Comparison of ENCODE assay signal across 2 cellular contexts in genomic region chr12:110180591-110181005, GRCh38.
TF ChIP-seq lines count a peak whose summit lies in the region.

No MANE protein-coding gene starts in this region.

TF ChIP-seq in IMR-90, 13 proteins besides CTCF, POLR2A, EP300 and RAD21 (continued from another document):
- no peak for TF ChIP-seq RCOR1 (IDR thresholded peaks at IDR 0.05; ENCODE audit: insufficient replicate concordance, low read length)
- TF ChIP-seq CEBPB (IDR thresholded peaks at IDR 0.05; ENCODE audit: low read depth, low read length), result no peak
- no peak for TF ChIP-seq CHD1 (IDR thresholded peaks at IDR 0.05; ENCODE audit: low read depth, low read length)
- TF ChIP-seq, protein P1, sequence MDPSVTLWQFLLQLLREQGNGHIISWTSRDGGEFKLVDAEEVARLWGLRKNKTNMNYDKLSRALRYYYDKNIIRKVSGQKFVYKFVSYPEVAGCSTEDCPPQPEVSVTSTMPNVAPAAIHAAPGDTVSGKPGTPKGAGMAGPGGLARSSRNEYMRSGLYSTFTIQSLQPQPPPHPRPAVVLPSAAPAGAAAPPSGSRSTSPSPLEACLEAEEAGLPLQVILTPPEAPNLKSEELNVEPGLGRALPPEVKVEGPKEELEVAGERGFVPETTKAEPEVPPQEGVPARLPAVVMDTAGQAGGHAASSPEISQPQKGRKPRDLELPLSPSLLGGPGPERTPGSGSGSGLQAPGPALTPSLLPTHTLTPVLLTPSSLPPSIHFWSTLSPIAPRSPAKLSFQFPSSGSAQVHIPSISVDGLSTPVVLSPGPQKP (IDR thresholded peaks at IDR 0.05; ENCODE audit: borderline replicate concordance, low read depth, low read length), result no peak
- TF ChIP-seq RFX5 (IDR thresholded peaks at IDR 0.05; ENCODE audit: low read depth, low read length), result no peak
- TF ChIP-seq MXI1 (IDR thresholded peaks at IDR 0.05; ENCODE audit: borderline replicate concordance, low read depth, low read length), result no peak
- no peak for TF ChIP-seq NFE2L2 (IDR thresholded peaks at IDR 0.05; ENCODE audit: low read depth, low read length)
- TF ChIP-seq BHLHE40 (IDR thresholded peaks at IDR 0.05; ENCODE audit: low read depth, low read length), result no peak
- no peak for TF ChIP-seq FOS (IDR thresholded peaks at IDR 0.05; ENCODE audit: low read depth, low read length)
- TF ChIP-seq MAZ (IDR thresholded peaks at IDR 0.05; ENCODE audit: borderline replicate concordance, low read depth, low read length), result no peak

TF ChIP-seq in HEK293T, 16 proteins besides CTCF, POLR2A, EP300 and RAD21 (continued from another document):
- TF ChIP-seq L3MBTL2 (conservative IDR thresholded peaks at IDR 0.05) (no peak), BHLHE40 (IDR thresholded peaks at IDR 0.05; ENCODE audit: borderline replicate concordance) (no peak), FOXK2 (IDR thresholded peaks at IDR 0.05) (no peak)
